ENCODE assay signal across 15 cellular contexts in the genomic region with DNA sequence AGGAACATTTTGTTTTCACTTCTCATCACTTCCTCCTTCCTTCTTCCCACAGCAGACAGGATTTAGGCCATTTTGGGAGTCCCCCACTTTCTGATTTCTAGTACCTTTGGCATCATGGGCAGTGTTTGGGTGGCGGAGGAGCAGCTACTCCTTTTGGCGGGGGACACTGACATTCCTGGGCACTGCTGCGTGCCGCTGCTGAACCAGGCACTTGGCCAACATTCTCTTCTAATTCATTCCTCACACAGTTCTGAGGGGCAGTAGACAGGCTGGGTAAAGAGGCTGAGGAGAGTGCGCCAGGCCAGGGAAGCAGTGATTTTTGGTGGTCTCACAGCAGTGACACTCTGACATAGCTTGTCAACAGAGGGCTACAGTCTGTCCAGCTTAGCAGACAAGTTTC.
DNase-seq lines count a peak whose midpoint lies in the region; ATAC-seq, FAIRE-seq and TF ChIP-seq lines count a peak whose summit lies in the region.
"Had no signal": no experiment of that assay in that cellular context is flagged by ENCODE, and none has a peak within 500 bp of the region (broad histone marks: within the 10 kb centered on the region; RNA-seq: fewer than 3 reads in every experiment).

No MANE protein-coding gene starts in this region.

- peak overlapping the region in 4 of 6 donors; percentile 0 to 74 (median 30) for H3K27ac Mint-ChIP-seq in immature natural killer cell
- H3K27ac Mint-ChIP-seq in activated T-cell treated with anti-CD3 and anti-CD28 coated beads, Interleukin-2, amount 50 U/mL, for 72 hours: no peak overlapping the region
- no peak overlapping the region for H3K27ac Mint-ChIP-seq in activated naive CD8-positive, alpha-beta T cell treated with anti-CD3 and anti-CD28 coated beads, Interleukin-2, amount 50 U/mL, for 24 hours
- H3K27ac Mint-ChIP-seq: activated naive CD8-positive, alpha-beta T cell treated with anti-CD3 and anti-CD28 coated beads for 36 hours; dendritic cell treated with granulocyte-macrophage colony-stimulating factor and Interleukin-4, amounts not matched to agents 40 ng/mL and 50 ng/mL, for 4 days had no signal

- H3K4me1 Mint-ChIP-seq in immature natural killer cell: peaks cover 70 to 82% of the 10 kb centered on the region in 2 donors
- H3K4me1 Mint-ChIP-seq in activated T-cell treated with anti-CD3 and anti-CD28 coated beads, Interleukin-2, amount 50 U/mL, for 72 hours (ENCODE audit: low read depth): no peaks in the 10 kb centered on the region
- H3K4me1 Mint-ChIP-seq in activated naive CD8-positive, alpha-beta T cell treated with anti-CD3 and anti-CD28 coated beads, Interleukin-2, amount 50 U/mL, for 24 hours: no peaks in the 10 kb centered on the region
- H3K4me1 Mint-ChIP-seq: activated naive CD8-positive, alpha-beta T cell treated with anti-CD3 and anti-CD28 coated beads for 36 hours had no signal

- no peak overlapping the region for H3K4me3 Mint-ChIP-seq in immature natural killer cell
- no peak overlapping the region for H3K4me3 Mint-ChIP-seq in activated T-cell treated with anti-CD3 and anti-CD28 coated beads, Interleukin-2, amount 50 U/mL, for 72 hours
- no peak overlapping the region for H3K4me3 Mint-ChIP-seq in activated naive CD8-positive, alpha-beta T cell treated with anti-CD3 and anti-CD28 coated beads, Interleukin-2, amount 50 U/mL, for 24 hours
- H3K4me3 Mint-ChIP-seq: activated naive CD8-positive, alpha-beta T cell treated with anti-CD3 and anti-CD28 coated beads for 36 hours; dendritic cell treated with granulocyte-macrophage colony-stimulating factor and Interleukin-4, amounts not matched to agents 40 ng/mL and 50 ng/mL, for 4 days had no signal

- no peaks in the 10 kb centered on the region for H3K9me3 ChIP-seq in MG63

- H3K36me3 ChIP-seq in bronchial epithelial cell (ENCODE audit: control insufficient read depth, insufficient read depth, low read length) (no peaks in the 10 kb centered on the region), MG63 (no peaks in the 10 kb centered on the region)

- DNase-seq in EH (ENCODE audit: low read depth) (peak; percentile 35), bronchial epithelial cell (ENCODE audit: low read depth) (peak; percentile 10), immature natural killer cell (no peak), renal cortical epithelial cell (ENCODE audit: low read depth) (peak; percentile 65), HCEC 1CT (no peak), MG63 (no peak)
- no peak for DNase-seq in activated T-cell treated with anti-CD3 and anti-CD28 coated beads, Interleukin-2, amount 50 U/mL, for 72 hours
- no peak for DNase-seq in activated naive CD8-positive, alpha-beta T cell treated with anti-CD3 and anti-CD28 coated beads, Interleukin-2, amount 50 U/mL, for 24 hours
- DNase-seq: activated naive CD8-positive, alpha-beta T cell treated with anti-CD3 and anti-CD28 coated beads for 36 hours; foreskin fibroblast; islet precursor cell; NCI-H1694 treated with DMSO at 0.1 percent for 48 hours; stimulated activated CD4-positive, alpha-beta T cell treated with anti-CD3 and anti-CD28 coated beads, Interleukin-2, amount 100 ng/mL, for 24 hours had no signal

- H3K9me3 Mint-ChIP-seq in immature natural killer cell: no peaks in the 10 kb centered on the region
- H3K9me3 Mint-ChIP-seq in activated T-cell treated with anti-CD3 and anti-CD28 coated beads, Interleukin-2, amount 50 U/mL, for 72 hours: no peaks in the 10 kb centered on the region
- H3K9me3 Mint-ChIP-seq in activated naive CD8-positive, alpha-beta T cell treated with anti-CD3 and anti-CD28 coated beads, Interleukin-2, amount 50 U/mL, for 24 hours: no peaks in the 10 kb centered on the region
- H3K9me3 Mint-ChIP-seq: activated naive CD8-positive, alpha-beta T cell treated with anti-CD3 and anti-CD28 coated beads for 36 hours; dendritic cell treated with granulocyte-macrophage colony-stimulating factor and Interleukin-4, amounts not matched to agents 40 ng/mL and 50 ng/mL, for 4 days had no signal

- no peak for TF ChIP-seq CTCF in bronchial epithelial cell (IDR thresholded peaks at IDR 0.05; ENCODE audit: insufficient read depth, low read length, severe bottlenecking)

- no peak for FAIRE-seq in bronchial epithelial cell (lab: Jason Lieb, UNC)
- FAIRE-seq: GM12878 had no signal

- no peaks in the 10 kb centered on the region for H3K27me3 Mint-ChIP-seq in immature natural killer cell (ENCODE audit: low read depth in 3 of 3)
- no peaks in the 10 kb centered on the region for H3K27me3 Mint-ChIP-seq in activated T-cell treated with anti-CD3 and anti-CD28 coated beads, Interleukin-2, amount 50 U/mL, for 72 hours (ENCODE audit: low read depth)
- H3K27me3 Mint-ChIP-seq in activated naive CD8-positive, alpha-beta T cell treated with anti-CD3 and anti-CD28 coated beads, Interleukin-2, amount 50 U/mL, for 24 hours: no peaks in the 10 kb centered on the region
- H3K27me3 Mint-ChIP-seq: activated naive CD8-positive, alpha-beta T cell treated with anti-CD3 and anti-CD28 coated beads for 36 hours; dendritic cell treated with granulocyte-macrophage colony-stimulating factor and Interleukin-4, amounts not matched to agents 40 ng/mL and 50 ng/mL, for 4 days had no signal

- H3K4me3 ChIP-seq in bronchial epithelial cell (ENCODE audit: low read depth, low read length): no peak overlapping the region
- H3K4me3 ChIP-seq in MG63: no peak overlapping the region
- H3K4me3 ChIP-seq: GM12878 had no signal

- H3K36me3 Mint-ChIP-seq in immature natural killer cell: peaks cover 3 to 4% (median 3%) of the 10 kb centered on the region in 3 donors
- no peaks in the 10 kb centered on the region for H3K36me3 Mint-ChIP-seq in activated T-cell treated with anti-CD3 and anti-CD28 coated beads, Interleukin-2, amount 50 U/mL, for 72 hours (ENCODE audit: insufficient read depth in 2 of 2)
- H3K36me3 Mint-ChIP-seq in activated naive CD8-positive, alpha-beta T cell treated with anti-CD3 and anti-CD28 coated beads, Interleukin-2, amount 50 U/mL, for 24 hours (ENCODE audit: low read depth): no peaks in the 10 kb centered on the region
- H3K36me3 Mint-ChIP-seq: activated naive CD8-positive, alpha-beta T cell treated with anti-CD3 and anti-CD28 coated beads for 36 hours had no signal

- ATAC-seq in activated T-cell treated with anti-CD3 and anti-CD28 coated beads, Interleukin-2, amount 50 U/mL, for 72 hours (replicated peaks in 1 of 2): no peak
- no peak for ATAC-seq in activated naive CD8-positive, alpha-beta T cell treated with anti-CD3 and anti-CD28 coated beads, Interleukin-2, amount 50 U/mL, for 24 hours
- ATAC-seq: GM12878 had no signal

- H3K27me3 ChIP-seq in bronchial epithelial cell (ENCODE audit: control insufficient read depth, insufficient read depth, low read length) (no peaks in the 10 kb centered on the region), MG63 (no peaks in the 10 kb centered on the region)

Comparison
In these comparisons a context has a peak if more than half of its experiments do, and no peak if none do; other contexts are left out.
1. DNase-seq: peak in EH (single experiment), bronchial epithelial cell (single experiment) and renal cortical epithelial cell (single experiment); none in immature natural killer cell (0 of 3), HCEC 1CT (single experiment), activated T-cell treated with anti-CD3 and anti-CD28 coated beads, Interleukin-2, amount 50 U/mL, for 72 hours (0 of 2), MG63 (single experiment) and activated naive CD8-positive, alpha-beta T cell treated with anti-CD3 and anti-CD28 coated beads, Interleukin-2, amount 50 U/mL, for 24 hours (single experiment).
2. H3K27ac Mint-ChIP-seq: peak in immature natural killer cell (4 of 6); none in activated T-cell treated with anti-CD3 and anti-CD28 coated beads, Interleukin-2, amount 50 U/mL, for 72 hours (single experiment) and activated naive CD8-positive, alpha-beta T cell treated with anti-CD3 and anti-CD28 coated beads, Interleukin-2, amount 50 U/mL, for 24 hours (single experiment).